10 cellular contexts compared by ENCODE assay signal in the genomic region with DNA sequence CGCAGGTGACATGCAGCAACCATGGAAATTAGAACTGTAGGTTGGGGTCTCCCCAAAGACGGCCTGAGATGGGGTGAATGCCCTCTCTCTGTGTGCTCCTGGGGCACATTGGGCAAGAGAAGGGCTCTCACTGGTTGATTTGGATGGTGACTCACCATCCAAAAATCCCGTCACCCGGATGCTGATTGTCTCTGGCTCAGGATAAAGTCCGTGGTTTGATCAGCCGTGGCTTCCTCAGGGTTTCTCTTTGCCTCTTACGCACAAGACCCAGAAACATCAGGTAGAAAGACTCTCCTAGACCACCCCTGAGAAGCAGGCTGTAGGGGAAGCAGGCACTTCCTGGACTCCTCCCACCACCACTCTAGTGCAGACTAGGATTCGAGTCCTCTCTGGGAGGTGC.
DNase-seq lines count a peak whose midpoint lies in the region; ATAC-seq and TF ChIP-seq lines count a peak whose summit lies in the region.
"Had no signal": no experiment of that assay in that cellular context is flagged by ENCODE, and none has a peak within 500 bp of the region (broad histone marks: within the 10 kb centered on the region; RNA-seq: fewer than 3 reads in every experiment).

No MANE protein-coding gene starts in this region.

- H3K9me3 ChIP-seq in psoas muscle: no peaks in the 10 kb centered on the region
- H3K9me3 ChIP-seq: thyroid gland had no signal

- DNase-seq in Daoy (ENCODE audit: low read depth) (peak; percentile 77), foreskin keratinocyte (no peak), psoas muscle (peak in 1 of 2 donors; percentile 26), ecto neural progenitor cell (ENCODE audit: low spot score) (no peak), NCI-H1417 (lab: John Stamatoyannopoulos, UW) (no peak), amniotic stem cell (lab: John Stamatoyannopoulos, UW) (no peak)
- DNase-seq: NCI-H1694 treated with DMSO at 0.1 percent for 48 hours had no signal

- WGBS in psoas muscle, 3 donors: 35 to 49% (median 43%) methylated on average over 8 of the region's 8 CpGs

- H3K27ac ChIP-seq in foreskin keratinocyte: no peak overlapping the region
- no peak overlapping the region for H3K27ac ChIP-seq in psoas muscle
- H3K27ac ChIP-seq: thyroid gland had no signal

- peak; percentile 59 for ATAC-seq in SK-N-SH treated with all-trans-retinoic acid at 6 μM for 48 hours
- peak; percentile 28 for ATAC-seq in foreskin keratinocyte
- peak; percentile 45 to 62 (median 52) for ATAC-seq in psoas muscle
- ATAC-seq in HG02642 (IDR thresholded peaks at IDR 0.05; ENCODE audit: poor library complexity, unreplicated experiment): no peak

- no peaks in the 10 kb centered on the region for H3K27me3 ChIP-seq in foreskin keratinocyte
- H3K27me3 ChIP-seq in psoas muscle (ENCODE audit: insufficient read depth in 3 of 3, low read length in 2 of 3): peaks cover 1 to 36% (median 3%) of the 10 kb centered on the region in 3 donors
- H3K27me3 ChIP-seq: thyroid gland had no signal

- intact Hi-C loops in psoas muscle (cut with DNase I): no loop called here

- H3K36me3 ChIP-seq in psoas muscle (ENCODE audit: insufficient read depth in 1 of 2, low read depth in 1 of 2): no peaks in the 10 kb centered on the region
- H3K36me3 ChIP-seq: thyroid gland had no signal

- no peaks in the 10 kb centered on the region for H3K4me1 ChIP-seq in foreskin keratinocyte
- peaks cover 9% of the 10 kb centered on the region for H3K4me1 ChIP-seq in psoas muscle

- peak overlapping the region; percentile 32 for H3K4me3 ChIP-seq in psoas muscle
- H3K4me3 ChIP-seq: thyroid gland had no signal

- no peak for TF ChIP-seq CTCF in foreskin keratinocyte (conservative IDR thresholded peaks at IDR 0.05)
- no peak for TF ChIP-seq CTCF in psoas muscle (IDR thresholded peaks at IDR 0.05)

TF ChIP-seq in SK-N-SH treated with all-trans-retinoic acid at 6 μM for 48 hours, 23 proteins besides CTCF, POLR2A, EP300 and RAD21:
- TF ChIP-seq ARNTL (CRISPR knock-in tag; IDR thresholded peaks at IDR 0.05; ENCODE audit: borderline replicate concordance, low read depth) (no peak), ISL1 (CRISPR knock-in tag; IDR thresholded peaks at IDR 0.05) (no peak), RARB (CRISPR knock-in tag; IDR thresholded peaks at IDR 0.05) (no peak), ZNF70 (CRISPR knock-in tag; IDR thresholded peaks at IDR 0.05) (no peak), BACH2 (CRISPR knock-in tag; IDR thresholded peaks at IDR 0.05; ENCODE audit: borderline replicate concordance) (no peak), PPARA (CRISPR knock-in tag; IDR thresholded peaks at IDR 0.05; ENCODE audit: borderline replicate concordance) (no peak), OSR1 (CRISPR knock-in tag; IDR thresholded peaks at IDR 0.05) (no peak), SNAI2 (CRISPR knock-in tag; IDR thresholded peaks at IDR 0.05) (no peak), ZNF565 (CRISPR knock-in tag; conservative IDR thresholded peaks at IDR 0.05; ENCODE audit: low read depth) (no peak), CSDC2 (CRISPR knock-in tag; IDR thresholded peaks at IDR 0.05) (no peak), TCF4 (CRISPR knock-in tag; IDR thresholded peaks at IDR 0.05; ENCODE audit: borderline replicate concordance) (no peak), TOX (CRISPR knock-in tag; IDR thresholded peaks at IDR 0.05; ENCODE audit: borderline replicate concordance) (no peak), ZFP3 (CRISPR knock-in tag; IDR thresholded peaks at IDR 0.05) (no peak)
- TF ChIP-seq, protein P1, sequence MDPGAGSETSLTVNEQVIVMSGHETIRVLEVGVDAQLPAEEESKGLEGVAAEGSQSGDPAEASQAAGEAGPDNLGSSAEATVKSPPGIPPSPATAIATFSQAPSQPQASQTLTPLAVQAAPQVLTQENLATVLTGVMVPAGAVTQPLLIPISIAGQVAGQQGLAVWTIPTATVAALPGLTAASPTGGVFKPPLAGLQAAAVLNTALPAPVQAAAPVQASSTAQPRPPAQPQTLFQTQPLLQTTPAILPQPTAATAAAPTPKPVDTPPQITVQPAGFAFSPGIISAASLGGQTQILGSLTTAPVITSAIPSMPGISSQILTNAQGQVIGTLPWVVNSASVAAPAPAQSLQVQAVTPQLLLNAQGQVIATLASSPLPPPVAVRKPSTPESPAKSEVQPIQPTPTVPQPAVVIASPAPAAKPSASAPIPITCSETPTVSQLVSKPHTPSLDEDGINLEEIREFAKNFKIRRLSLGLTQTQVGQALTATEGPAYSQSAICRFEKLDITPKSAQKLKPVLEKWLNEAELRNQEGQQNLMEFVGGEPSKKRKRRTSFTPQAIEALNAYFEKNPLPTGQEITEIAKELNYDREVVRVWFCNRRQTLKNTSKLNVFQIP (CRISPR knock-in tag; IDR thresholded peaks at IDR 0.05; ENCODE audit: borderline replicate concordance, low read depth): no peak
- TF ChIP-seq, protein P2, sequence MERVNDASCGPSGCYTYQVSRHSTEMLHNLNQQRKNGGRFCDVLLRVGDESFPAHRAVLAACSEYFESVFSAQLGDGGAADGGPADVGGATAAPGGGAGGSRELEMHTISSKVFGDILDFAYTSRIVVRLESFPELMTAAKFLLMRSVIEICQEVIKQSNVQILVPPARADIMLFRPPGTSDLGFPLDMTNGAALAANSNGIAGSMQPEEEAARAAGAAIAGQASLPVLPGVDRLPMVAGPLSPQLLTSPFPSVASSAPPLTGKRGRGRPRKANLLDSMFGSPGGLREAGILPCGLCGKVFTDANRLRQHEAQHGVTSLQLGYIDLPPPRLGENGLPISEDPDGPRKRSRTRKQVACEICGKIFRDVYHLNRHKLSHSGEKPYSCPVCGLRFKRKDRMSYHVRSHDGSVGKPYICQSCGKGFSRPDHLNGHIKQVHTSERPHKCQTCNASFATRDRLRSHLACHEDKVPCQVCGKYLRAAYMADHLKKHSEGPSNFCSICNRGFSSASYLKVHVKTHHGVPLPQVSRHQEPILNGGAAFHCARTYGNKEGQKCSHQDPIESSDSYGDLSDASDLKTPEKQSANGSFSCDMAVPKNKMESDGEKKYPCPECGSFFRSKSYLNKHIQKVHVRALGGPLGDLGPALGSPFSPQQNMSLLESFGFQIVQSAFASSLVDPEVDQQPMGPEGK (CRISPR knock-in tag; IDR thresholded peaks at IDR 0.05; ENCODE audit: borderline replicate concordance): no peak
- TF ChIP-seq, protein P3, sequence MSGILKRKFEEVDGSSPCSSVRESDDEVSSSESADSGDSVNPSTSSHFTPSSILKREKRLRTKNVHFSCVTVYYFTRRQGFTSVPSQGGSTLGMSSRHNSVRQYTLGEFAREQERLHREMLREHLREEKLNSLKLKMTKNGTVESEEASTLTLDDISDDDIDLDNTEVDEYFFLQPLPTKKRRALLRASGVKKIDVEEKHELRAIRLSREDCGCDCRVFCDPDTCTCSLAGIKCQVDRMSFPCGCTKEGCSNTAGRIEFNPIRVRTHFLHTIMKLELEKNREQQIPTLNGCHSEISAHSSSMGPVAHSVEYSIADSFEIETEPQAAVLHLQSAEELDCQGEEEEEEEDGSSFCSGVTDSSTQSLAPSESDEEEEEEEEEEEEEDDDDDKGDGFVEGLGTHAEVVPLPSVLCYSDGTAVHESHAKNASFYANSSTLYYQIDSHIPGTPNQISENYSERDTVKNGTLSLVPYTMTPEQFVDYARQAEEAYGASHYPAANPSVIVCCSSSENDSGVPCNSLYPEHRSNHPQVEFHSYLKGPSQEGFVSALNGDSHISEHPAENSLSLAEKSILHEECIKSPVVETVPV (CRISPR knock-in tag; IDR thresholded peaks at IDR 0.05): no peak
